In the genomic region with DNA sequence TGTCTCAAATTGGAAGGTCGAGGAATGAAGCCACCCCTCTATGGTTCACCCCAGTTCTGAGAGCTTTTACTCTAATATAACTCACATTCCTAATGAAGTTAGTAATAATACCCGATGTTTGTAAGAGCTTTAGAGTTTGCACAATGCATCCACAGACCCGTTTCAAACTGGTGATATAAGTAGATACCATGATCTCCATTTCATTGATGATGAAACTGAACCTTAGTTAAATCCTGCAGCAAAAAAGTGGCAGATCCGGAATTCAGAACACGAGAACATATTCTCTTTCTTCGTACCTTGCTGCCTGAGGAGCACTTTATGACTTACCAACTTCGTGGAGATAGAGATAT, we compare ENCODE assay signal across 8 cellular contexts. TPM values are rescaled to one million over a fixed set of nuclear protein-coding genes. Genes with fewer than 3 reads are reported as not detected.
A peak's percentile ranks its signal among the peaks of the same experiment; 100 is the strongest.
DNase-seq lines count a peak whose midpoint lies in the region; ATAC-seq and TF ChIP-seq lines count a peak whose summit lies in the region.

No MANE protein-coding gene starts in this region.

- H3K27me3 ChIP-seq in right atrium auricular region (no peaks in the 10 kb centered on the region), breast epithelium (no peaks in the 10 kb centered on the region), mononuclear cell (ENCODE audit: insufficient read depth, low read length) (peaks cover 50% of the 10 kb centered on the region), aorta (ENCODE audit: control insufficient read depth in 1 of 2, insufficient read depth in 2 of 2, low read length in 1 of 2) (no peaks in the 10 kb centered on the region)

- WGBS in aorta, 2 donors: 12 to 16% methylated on average over 7 of the region's 7 CpGs

- TF ChIP-seq CTCF in right atrium auricular region (IDR thresholded peaks at IDR 0.05) (no peak), breast epithelium (IDR thresholded peaks at IDR 0.05) (no peak)

- H3K4me1 ChIP-seq in right atrium auricular region (peaks cover 0 to 28% of the 10 kb centered on the region in 2 donors), breast epithelium (no peaks in the 10 kb centered on the region), mononuclear cell (ENCODE audit: insufficient read depth, low read length) (peaks cover 16% of the 10 kb centered on the region), aorta (ENCODE audit: control insufficient read depth in 1 of 2, insufficient read depth in 2 of 2, low read length in 2 of 2) (peaks cover 0 to 2% of the 10 kb centered on the region in 2 donors)

- DNase-seq in right atrium auricular region (ENCODE audit: low spot score) (no peak), left ventricle myocardium superior (no peak), breast epithelium (ENCODE audit: low spot score in 2 of 2) (no peak), aorta (no peak), iPS-NIHi11 (ENCODE audit: low spot score) (no peak)
- DNase-seq in central memory CD4-positive, alpha-beta T cell: no peak

- intact Hi-C loops in left ventricle myocardium superior (cut with micrococcal nuclease) (loop anchor here (10.0 kb wide), 1 partner anchor 55 kb away; no protein-coding TSS in a partner anchor), breast epithelium (cut with DNase I; ENCODE audit: low total_unique reads) (loop anchor here (5.0 to 10.0 kb wide), 2 partner anchors 93 to 405 kb away; no protein-coding TSS in a partner anchor), aorta (cut with DNase I) (loop anchor here (5.0 kb wide), 2 partner anchors 38 to 57 kb away; no protein-coding TSS in a partner anchor)

- peak overlapping the region; percentile 90 to 95 for H3K27ac ChIP-seq in right atrium auricular region
- peak overlapping the region; percentile 87 to 95 for H3K27ac ChIP-seq in breast epithelium
- H3K27ac ChIP-seq in aorta (ENCODE audit: low read depth in 1 of 2, low read length in 2 of 2): peak overlapping the region in 1 of 2 donors; percentile 90

- H3K36me3 ChIP-seq in right atrium auricular region (no peaks in the 10 kb centered on the region), breast epithelium (no peaks in the 10 kb centered on the region), aorta (ENCODE audit: control insufficient read depth in 1 of 2, insufficient read depth in 2 of 2, low read length in 1 of 2) (no peaks in the 10 kb centered on the region)

- H3K4me3 ChIP-seq in right atrium auricular region (peak overlapping the region; percentile 86 to 94), breast epithelium (peak overlapping the region; percentile 80 to 93 (median 87)), mononuclear cell (ENCODE audit: low read length) (peak overlapping the region; percentile 33), aorta (ENCODE audit: low read length in 2 of 2) (peak overlapping the region; percentile 33 to 89)

- ATAC-seq in left ventricle myocardium superior: no peak
- no peak for ATAC-seq in aorta (ENCODE audit: low FRiP score)
- ATAC-seq in GM18505 (IDR thresholded peaks at IDR 0.05; ENCODE audit: unreplicated experiment): no peak

- H3K9me3 ChIP-seq in right atrium auricular region: no peaks in the 10 kb centered on the region
- H3K9me3 ChIP-seq in breast epithelium: no peaks in the 10 kb centered on the region
- H3K9me3 ChIP-seq in mononuclear cell (ENCODE audit: low read depth, low read length): no peaks in the 10 kb centered on the region
- H3K9me3 ChIP-seq in aorta (ENCODE audit: control insufficient read depth, low read length): no peaks in the 10 kb centered on the region

- TF ChIP-seq POLR2A in breast epithelium (IDR thresholded peaks at IDR 0.05) (no peak), GM18505 (IDR thresholded peaks at IDR 0.05; ENCODE audit: borderline replicate concordance, extremely low read depth, insufficient read depth, insufficient read length) (no peak)

RNA-seq across cellular contexts. Expression of gene RBFOX2, which starts 0.8 kb away (rescaled TPM):
- 10 to 100 TPM; 81.8 to 86.0 TPM for total RNA-seq in right atrium auricular region
- total RNA-seq in left ventricle myocardium superior: 76.7 TPM
- 10 to 100 TPM; 63.4 to 97.3 (median 85.5) TPM for total RNA-seq in breast epithelium
- 0.42 TPM for total RNA-seq in mononuclear cell
- 100 to 1,000 TPM; 117 to 152 TPM for total RNA-seq in aorta
- polyA plus RNA-seq in aorta: 10 to 100 TPM; 29.9 to 42.5 TPM

Comparison
In these comparisons a context has a peak if more than half of its experiments do, and no peak if none do; other contexts are left out.
1. H3K4me3 ChIP-seq: peak in every context shown above with its lines; median percentile 90 in right atrium auricular region; 87 in breast epithelium; 61 in aorta; 33 in mononuclear cell.
2. RNA of gene RBFOX2, which starts 0.8 kb away (total RNA-seq): 117 to 152 TPM in aorta, 81.8 to 86.0 TPM in right atrium auricular region, 63.4 to 97.3 TPM in breast epithelium and 76.7 TPM in left ventricle myocardium superior (single experiment); 0.42 TPM in mononuclear cell (single experiment); every median in the first group is over 10 times any median in the second.